Comparison of ENCODE assay signal across 12 cellular contexts in the genomic region with DNA sequence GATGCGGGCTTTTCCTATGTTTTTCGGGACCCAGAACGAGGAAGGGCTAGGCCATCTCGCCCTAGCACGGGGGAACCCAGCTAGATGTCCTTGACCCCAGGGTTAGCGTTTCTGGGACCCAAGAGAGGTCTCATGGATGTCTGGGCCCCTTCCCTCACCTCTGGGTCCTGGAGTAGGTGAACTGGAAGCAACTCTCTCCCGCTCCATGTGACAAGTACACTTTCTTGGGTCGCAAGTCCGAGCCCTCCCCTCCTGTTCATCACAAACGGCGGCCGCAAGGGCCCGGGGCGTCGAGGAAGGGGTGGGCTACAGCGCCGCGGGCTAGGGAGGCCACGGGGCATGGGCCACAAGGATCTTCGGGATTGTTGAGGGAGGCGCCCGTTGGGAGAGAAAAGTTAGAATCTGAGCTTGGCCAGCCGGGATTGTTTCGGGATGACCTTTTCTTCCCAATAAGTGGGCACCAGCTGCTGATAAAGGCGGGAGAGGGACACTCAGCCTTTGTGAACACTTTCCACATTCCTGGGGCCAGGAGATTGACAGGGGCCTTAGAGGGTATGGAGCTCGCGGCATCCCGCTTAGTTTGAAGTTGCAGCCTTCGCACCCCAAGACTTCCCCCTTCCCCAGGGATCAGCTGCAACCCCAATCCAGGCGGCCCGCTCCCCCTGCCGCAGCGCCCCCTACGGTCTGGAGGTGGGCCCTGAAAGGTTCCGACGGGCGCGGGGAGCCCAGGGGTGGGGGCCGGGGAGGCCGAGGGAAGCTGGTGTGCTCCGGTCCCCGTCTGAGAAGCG.
DNase-seq lines count a peak whose midpoint lies in the region; ATAC-seq and TF ChIP-seq lines count a peak whose summit lies in the region.
"Had no signal": no experiment of that assay in that cellular context is flagged by ENCODE, and none has a peak within 500 bp of the region (broad histone marks: within the 10 kb centered on the region; RNA-seq: fewer than 3 reads in every experiment).

No MANE protein-coding gene starts in this region.

- peak overlapping the region; percentile 32; the same call in 1 of the 2 replicates for H3K9ac ChIP-seq in iPS-20b (ENCODE audit: low read depth, low read length)
- H3K9ac ChIP-seq in skeletal muscle satellite cell (ENCODE audit: low read depth, low read length), result no peak overlapping the region

- H3K27ac ChIP-seq in iPS-20b (ENCODE audit: low read length), result no peak overlapping the region

- POLR2A ChIA-PET in WTC11 (lab: Charles Lee), result interaction anchor here (0.6 kb wide), 1 partner anchor 720 kb away, joined by 5 read pairs; no protein-coding TSS in a partner anchor

- H3K36me3 Mint-ChIP-seq in T-helper 2 cell treated with Interferon-gamma antibody and Interleukin-4, amounts not matched to agents 5 μg/mL and 100 μg/mL, for 36 hours (ENCODE audit: low read depth), result no peaks in the 10 kb centered on the region
- H3K36me3 Mint-ChIP-seq in WTC11, result no peaks in the 10 kb centered on the region

- TF ChIP-seq CTCF in WTC11 (IDR thresholded peaks at IDR 0.05) (peak; percentile 33; the same call in 1 of the 2 replicates), BE2C (IDR thresholded peaks at IDR 0.05; ENCODE audit: low read depth, low read length) (no peak)

- H3K9me3 ChIP-seq in iPS-20b (ENCODE audit: insufficient read depth, low read depth, low read length), result no peaks in the 10 kb centered on the region
- peaks cover 3% of the 10 kb centered on the region for H3K9me3 ChIP-seq in skeletal muscle satellite cell (replicated peaks; ENCODE audit: low read length)
- H3K9me3 ChIP-seq in BE2C, result no peaks in the 10 kb centered on the region
- H3K9me3 ChIP-seq: MG63 had no signal

- CTCF ChIA-PET in WTC11 (lab: Charles Lee), result interaction anchor here (0.6 to 1.7 kb wide), 12 partner anchors 66 to 597 kb away, joined by 3 to 10 read pairs (median 3); no protein-coding TSS in a partner anchor

- H3K27me3 Mint-ChIP-seq in T-helper 2 cell treated with Interferon-gamma antibody and Interleukin-4, amounts not matched to agents 5 μg/mL and 100 μg/mL, for 36 hours (ENCODE audit: low read depth), result peaks cover 67% of the 10 kb centered on the region
- H3K27me3 Mint-ChIP-seq in WTC11 (ENCODE audit: low read depth), result peaks cover 36% of the 10 kb centered on the region

- H3K4me1 Mint-ChIP-seq in T-helper 2 cell treated with Interferon-gamma antibody and Interleukin-4, amounts not matched to agents 5 μg/mL and 100 μg/mL, for 36 hours (ENCODE audit: low read depth), result peaks cover 4% of the 10 kb centered on the region
- H3K4me1 Mint-ChIP-seq in WTC11, result peaks cover 41% of the 10 kb centered on the region

- H3K27ac Mint-ChIP-seq in T-helper 2 cell treated with Interferon-gamma antibody and Interleukin-4, amounts not matched to agents 5 μg/mL and 100 μg/mL, for 36 hours, result no peak overlapping the region
- H3K27ac Mint-ChIP-seq in WTC11, result no peak overlapping the region

- H3K36me3 ChIP-seq in iPS-20b (ENCODE audit: insufficient read depth, low read depth, low read length) (no peaks in the 10 kb centered on the region), skeletal muscle satellite cell (ENCODE audit: insufficient read depth, low read length) (no peaks in the 10 kb centered on the region), BE2C (no peaks in the 10 kb centered on the region)
- H3K36me3 ChIP-seq: MG63 had no signal

- ATAC-seq in WTC11, result peak; percentile 36
- ATAC-seq: HCT116 had no signal

- H3K4me2 ChIP-seq in skeletal muscle satellite cell (ENCODE audit: low read length), result peak overlapping the region; percentile 73

- peaks cover 8% of the 10 kb centered on the region; the same call in 1 of the 2 replicates for H3K4me1 ChIP-seq in iPS-20b (ENCODE audit: insufficient read depth, low read length)
- no peaks in the 10 kb centered on the region for H3K4me1 ChIP-seq in skeletal muscle satellite cell (ENCODE audit: control insufficient read depth, insufficient read depth, low read length)
- no peaks in the 10 kb centered on the region for H3K4me1 ChIP-seq in BE2C

- H3K27me3 ChIP-seq in iPS-20b (ENCODE audit: insufficient read depth, low read length), result peaks cover 68% of the 10 kb centered on the region
- H3K27me3 ChIP-seq in skeletal muscle satellite cell (ENCODE audit: control insufficient read depth, insufficient read depth, low read length), result peaks cover 34% of the 10 kb centered on the region
- H3K27me3 ChIP-seq in BE2C, result peaks cover 32% of the 10 kb centered on the region
- H3K27me3 ChIP-seq: MG63 had no signal

- no peak for DNase-seq in T-helper 2 cell treated with Interferon-gamma antibody and Interleukin-4, amounts not matched to agents 5 μg/mL and 100 μg/mL, for 36 hours (ENCODE audit: low spot score)
- DNase-seq in T-helper 2 cell, result no peak
- peak; percentile 71 for DNase-seq in WTC11 (ENCODE audit: low spot score)
- no peak for DNase-seq in central memory CD4-positive, alpha-beta T cell
- no peak for DNase-seq in BE2C
- no peak for DNase-seq in NCI-H2196 treated with DMSO at 0.1 percent for 48 hours (lab: John Stamatoyannopoulos, UW; ENCODE audit: unreplicated experiment)
- DNase-seq: ACHN, MG63, SW 1271 had no signal

- peak overlapping the region; percentile 69 for H3K4me3 ChIP-seq in iPS-20b (ENCODE audit: low read length)
- peak overlapping the region; percentile 67 for H3K4me3 ChIP-seq in skeletal muscle satellite cell (ENCODE audit: low read length)
- H3K4me3 ChIP-seq in BE2C (ENCODE audit: low read depth, low read length), result no peak overlapping the region

- no peaks in the 10 kb centered on the region for H3K9me3 Mint-ChIP-seq in T-helper 2 cell treated with Interferon-gamma antibody and Interleukin-4, amounts not matched to agents 5 μg/mL and 100 μg/mL, for 36 hours
- no peaks in the 10 kb centered on the region for H3K9me3 Mint-ChIP-seq in WTC11

- peak overlapping the region; percentile 29 for H3K4me3 Mint-ChIP-seq in T-helper 2 cell treated with Interferon-gamma antibody and Interleukin-4, amounts not matched to agents 5 μg/mL and 100 μg/mL, for 36 hours
- peak overlapping the region; percentile 77 for H3K4me3 Mint-ChIP-seq in WTC11

TF ChIP-seq in WTC11, 78 proteins besides CTCF, POLR2A, EP300 and RAD21:
- TF ChIP-seq, protein P1, sequence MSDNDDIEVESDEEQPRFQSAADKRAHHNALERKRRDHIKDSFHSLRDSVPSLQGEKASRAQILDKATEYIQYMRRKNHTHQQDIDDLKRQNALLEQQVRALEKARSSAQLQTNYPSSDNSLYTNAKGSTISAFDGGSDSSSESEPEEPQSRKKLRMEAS (CRISPR knock-in tag; IDR thresholded peaks at IDR 0.05), result peak; percentile 44; the same call in 1 of the 2 replicates
- TF ChIP-seq, protein P2, sequence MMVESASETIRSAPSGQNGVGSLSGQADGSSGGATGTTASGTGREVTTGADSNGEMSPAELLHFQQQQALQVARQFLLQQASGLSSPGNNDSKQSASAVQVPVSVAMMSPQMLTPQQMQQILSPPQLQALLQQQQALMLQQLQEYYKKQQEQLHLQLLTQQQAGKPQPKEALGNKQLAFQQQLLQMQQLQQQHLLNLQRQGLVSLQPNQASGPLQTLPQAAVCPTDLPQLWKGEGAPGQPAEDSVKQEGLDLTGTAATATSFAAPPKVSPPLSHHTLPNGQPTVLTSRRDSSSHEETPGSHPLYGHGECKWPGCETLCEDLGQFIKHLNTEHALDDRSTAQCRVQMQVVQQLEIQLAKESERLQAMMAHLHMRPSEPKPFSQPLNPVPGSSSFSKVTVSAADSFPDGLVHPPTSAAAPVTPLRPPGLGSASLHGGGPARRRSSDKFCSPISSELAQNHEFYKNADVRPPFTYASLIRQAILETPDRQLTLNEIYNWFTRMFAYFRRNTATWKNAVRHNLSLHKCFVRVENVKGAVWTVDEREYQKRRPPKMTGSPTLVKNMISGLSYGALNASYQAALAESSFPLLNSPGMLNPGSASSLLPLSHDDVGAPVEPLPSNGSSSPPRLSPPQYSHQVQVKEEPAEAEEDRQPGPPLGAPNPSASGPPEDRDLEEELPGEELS (CRISPR knock-in tag; IDR thresholded peaks at IDR 0.05), result 0 out of 2 replicates have a peak, but pooled peaks have one; percentile 40
- 0 out of 2 replicates have a peak, but pooled peaks have one; percentile 25 for TF ChIP-seq TEAD1 (CRISPR knock-in tag; IDR thresholded peaks at IDR 0.05)
- TF ChIP-seq SP1 (CRISPR knock-in tag; conservative IDR thresholded peaks at IDR 0.05), result no peak
TF ChIP-seq in WTC11: peak in this region for 3.
